Comparison of ENCODE assay signal across 21 cellular contexts in genomic region chrX:131735127-131735526, GRCh38.
DNase-seq lines count a peak whose midpoint lies in the region; ATAC-seq and TF ChIP-seq lines count a peak whose summit lies in the region.
"Had no signal": no experiment of that assay in that cellular context is flagged by ENCODE, and none has a peak within 500 bp of the region (broad histone marks: within the 10 kb centered on the region; RNA-seq: fewer than 3 reads in every experiment).

No MANE protein-coding gene starts in this region.

- H3K4me3 Mint-ChIP-seq in natural killer cell (peak overlapping the region; percentile 19), naive B cell (peak overlapping the region in 6 of 8 donors; percentile 6 to 84 (median 49))
- no peak overlapping the region for H3K4me3 Mint-ChIP-seq in natural killer cell treated with Interleukin-12 subunit alpha and Interleukin-12 subunit beta and Interleukin-15 and Interleukin-18, amount 100 ng/mL, for 72 hours
- H3K4me3 Mint-ChIP-seq: activated naive CD8-positive, alpha-beta T cell; activated T-helper 1 cell treated with anti-CD3 and anti-CD28 coated beads, Interleukin-12 subunit alpha, Interleukin-12 subunit beta, Interleukin-2, Interleukin-4 antibody, amounts not matched to agents 30 ng/mL and 10 ng/mL and 1 ng/mL, durations not matched to agents 14 hours and 24 hours and 36 hours; brain had no signal

- H3K36me3 Mint-ChIP-seq in natural killer cell: no peaks in the 10 kb centered on the region
- H3K36me3 Mint-ChIP-seq in natural killer cell treated with Interleukin-12 subunit alpha and Interleukin-12 subunit beta and Interleukin-15 and Interleukin-18, amount 100 ng/mL, for 72 hours: no peaks in the 10 kb centered on the region
- peaks cover 0 to 8% of the 10 kb centered on the region in 2 donors for H3K36me3 Mint-ChIP-seq in naive B cell

- TF ChIP-seq CTCF in natural killer cell (IDR thresholded peaks at IDR 0.05) (no peak), dorsolateral prefrontal cortex (IDR thresholded peaks at IDR 0.05 in 54 of 56, conservative IDR thresholded peaks at IDR 0.05 in 2 of 56; ENCODE audit: low read depth in 1 of 56, partially characterized antibody in 56 of 56) (no peak)

- H3K27ac Mint-ChIP-seq in natural killer cell (peak overlapping the region in 1 of 2 donors; percentile 50), naive B cell (peak overlapping the region in 5 of 6 donors; percentile 18 to 71 (median 65))
- H3K27ac Mint-ChIP-seq in natural killer cell treated with Interleukin-12 subunit alpha and Interleukin-12 subunit beta and Interleukin-15 and Interleukin-18, amount 100 ng/mL, for 72 hours: peak overlapping the region in 1 of 2 donors; percentile 63
- H3K27ac Mint-ChIP-seq: activated naive CD8-positive, alpha-beta T cell; activated T-helper 1 cell treated with anti-CD3 and anti-CD28 coated beads, Interleukin-12 subunit alpha, Interleukin-12 subunit beta, Interleukin-2, Interleukin-4 antibody, amounts not matched to agents 30 ng/mL and 10 ng/mL and 1 ng/mL, durations not matched to agents 14 hours and 24 hours and 36 hours; brain had no signal

- peaks cover 2% of the 10 kb centered on the region in 2 donors for H3K9me3 Mint-ChIP-seq in natural killer cell
- no peaks in the 10 kb centered on the region for H3K9me3 Mint-ChIP-seq in natural killer cell treated with Interleukin-12 subunit alpha and Interleukin-12 subunit beta and Interleukin-15 and Interleukin-18, amount 100 ng/mL, for 72 hours
- H3K9me3 Mint-ChIP-seq in naive B cell: peaks cover 0 to 9% (median 5%) of the 10 kb centered on the region in 7 donors
- H3K9me3 Mint-ChIP-seq: activated T-helper 1 cell treated with anti-CD3 and anti-CD28 coated beads, Interleukin-12 subunit alpha, Interleukin-12 subunit beta, Interleukin-2, Interleukin-4 antibody, amounts not matched to agents 30 ng/mL and 10 ng/mL and 1 ng/mL, durations not matched to agents 14 hours and 24 hours and 36 hours had no signal

- intact Hi-C loops in natural killer cell (cut with micrococcal nuclease) (no loop called here), dorsolateral prefrontal cortex (cut with DNase I) (no loop called here)

- DNase-seq in natural killer cell: no peak
- no peak for DNase-seq in natural killer cell treated with Interleukin-12 subunit alpha and Interleukin-12 subunit beta and Interleukin-15 and Interleukin-18, amount 100 ng/mL, for 72 hours (ENCODE audit: low spot score)
- DNase-seq in dorsolateral prefrontal cortex: peak in 1 of 10 donors; percentile 15
- no peak for DNase-seq in naive B cell
- no peak for DNase-seq in NAMALWA (ENCODE audit: low spot score)
- DNase-seq in stimulated activated CD4-positive, alpha-beta T cell treated with anti-CD3 and anti-CD28 coated beads, Interleukin-15, amount 100 ng/mL, for 24 hours: no peak
- DNase-seq in activated naive CD4-positive, alpha-beta T cell treated with Interleukin-2 at 50 U/mL for 16 hours: no peak
- no peak for DNase-seq in stimulated activated CD4-positive, alpha-beta T cell treated with anti-CD3 and anti-CD28 coated beads, Interleukin-12 subunit alpha, Interleukin-12 subunit beta, amount 100 ng/mL, for 4 hours
- DNase-seq: dermis blood vessel endothelial cell; DMS153; GDM1; mucosa of descending colon; NCI-H1694; SK-N-SH; stimulated activated CD4-positive, alpha-beta T cell treated with anti-CD3 and anti-CD28 coated beads, Interleukin-4, amount 100 ng/mL, for 24 hours had no signal

- peak overlapping the region in 39 of 59 donors; percentile 0 to 62 (median 32) for H3K4me3 ChIP-seq in dorsolateral prefrontal cortex
- H3K4me3 ChIP-seq: mucosa of descending colon had no signal

- H3K27me3 Mint-ChIP-seq in natural killer cell (ENCODE audit: low read depth in 2 of 2) (no peaks in the 10 kb centered on the region), naive B cell (no peaks in the 10 kb centered on the region)
- H3K27me3 Mint-ChIP-seq in natural killer cell treated with Interleukin-12 subunit alpha and Interleukin-12 subunit beta and Interleukin-15 and Interleukin-18, amount 100 ng/mL, for 72 hours: no peaks in the 10 kb centered on the region
- H3K27me3 Mint-ChIP-seq: activated naive CD8-positive, alpha-beta T cell; brain had no signal

- ATAC-seq in natural killer cell: no peak
- no peak for ATAC-seq in natural killer cell treated with Interleukin-12 subunit alpha and Interleukin-12 subunit beta and Interleukin-15 and Interleukin-18, amount 100 ng/mL, for 72 hours
- no peak for ATAC-seq in naive B cell (ENCODE audit: low read depth in 2 of 2)
- ATAC-seq: left lobe of liver had no signal

- peaks cover 0 to 6% of the 10 kb centered on the region in 2 donors for H3K4me1 Mint-ChIP-seq in natural killer cell
- peaks cover 0 to 6% of the 10 kb centered on the region in 2 donors for H3K4me1 Mint-ChIP-seq in natural killer cell treated with Interleukin-12 subunit alpha and Interleukin-12 subunit beta and Interleukin-15 and Interleukin-18, amount 100 ng/mL, for 72 hours (ENCODE audit: low read depth in 2 of 2)
- peaks cover 0 to 9% (median 8%) of the 10 kb centered on the region in 3 donors for H3K4me1 Mint-ChIP-seq in naive B cell
- H3K4me1 Mint-ChIP-seq: brain had no signal

- H3K27ac ChIP-seq in dorsolateral prefrontal cortex: peak overlapping the region in 36 of 59 donors; percentile 2 to 83 (median 52)
- H3K27ac ChIP-seq: C4-2B, Peyer's patch had no signal

- H3K27me3 ChIP-seq in dorsolateral prefrontal cortex: no peaks in the 10 kb centered on the region
- H3K27me3 ChIP-seq: Peyer's patch had no signal
